ENCODE assay signal across 8 cellular contexts in genomic region chr21:39022901-39023693, GRCh38.
DNase-seq lines count a peak whose midpoint lies in the region; TF ChIP-seq lines count a peak whose summit lies in the region.

No MANE protein-coding gene starts in this region.

- no peak overlapping the region for H3K27ac Mint-ChIP-seq in CD4-positive, alpha-beta memory T cell

- DNase-seq in H7 (peak; percentile 84), SJCRH30 (peak; percentile 71 to 77), cardiac muscle cell (ENCODE audit: low read depth in 1 of 2, low spot score in 1 of 2) (peak; percentile 70 to 95), posterior vena cava (ENCODE audit: low spot score) (peak; percentile 89), C1 segment of cervical spinal cord (lab: John Stamatoyannopoulos, UW) (no peak), HUDEP-2 (lab: John Stamatoyannopoulos, UW; ENCODE audit: unreplicated experiment in 76 of 76) (no peak)
- DNase-seq in activated CD4-positive, alpha-beta T cell treated with anti-CD3 and anti-CD28 coated beads, Interleukin-2, amount 50 U/mL, for 48 hours = no peak
- no peak for DNase-seq in CD4-positive, alpha-beta memory T cell

- H3K36me3 ChIP-seq in H7 (replicated peaks; ENCODE audit: control insufficient read depth, insufficient read depth, low read length) = no peaks in the 10 kb centered on the region
- no peaks in the 10 kb centered on the region for H3K36me3 ChIP-seq in SJCRH30
- H3K36me3 ChIP-seq in cardiac muscle cell = no peaks in the 10 kb centered on the region
- no peaks in the 10 kb centered on the region for H3K36me3 ChIP-seq in CD4-positive, alpha-beta memory T cell (ENCODE audit: insufficient read depth, low read length)

- H3K9me3 Mint-ChIP-seq in CD4-positive, alpha-beta memory T cell = peaks cover 0 to 22% (median 10%) of the 10 kb centered on the region in 8 donors

- H3K4me3 Mint-ChIP-seq in CD4-positive, alpha-beta memory T cell = no peak overlapping the region

- H3K9me3 ChIP-seq in SJCRH30 (replicated peaks) (no peaks in the 10 kb centered on the region), cardiac muscle cell (ENCODE audit: low read depth) (no peaks in the 10 kb centered on the region)
- H3K9me3 ChIP-seq in CD4-positive, alpha-beta memory T cell (ENCODE audit: control insufficient read depth in 1 of 2, low read length in 2 of 2) = no peaks in the 10 kb centered on the region

- H3K36me3 Mint-ChIP-seq in CD4-positive, alpha-beta memory T cell = peaks cover 0 to 4% of the 10 kb centered on the region in 2 donors

- intact Hi-C loops in posterior vena cava (cut with DNase I) = no loop called here
- intact Hi-C loops in CD4-positive, alpha-beta memory T cell (cut with micrococcal nuclease) = no loop called here

- POLR2A ChIA-PET in CD4-positive, alpha-beta memory T cell (lab: Charles Lee; ENCODE audit: partially characterized antibody) = no interaction called here

- CTCF ChIA-PET in CD4-positive, alpha-beta memory T cell (lab: Charles Lee; ENCODE audit: partially characterized antibody) = interaction anchor here (1.7 kb wide), 1 partner anchor 11 kb away, joined by 3 read pairs; no protein-coding TSS in a partner anchor

- peak; percentile 41 for TF ChIP-seq CTCF in cardiac muscle cell (IDR thresholded peaks at IDR 0.05; ENCODE audit: low read depth, low read length)

- H3K27me3 Mint-ChIP-seq in CD4-positive, alpha-beta memory T cell = peaks cover 6 to 7% of the 10 kb centered on the region in 2 donors

- H3K4me1 ChIP-seq in SJCRH30 (peaks cover 15% of the 10 kb centered on the region), cardiac muscle cell (ENCODE audit: low read depth) (peaks cover 12% of the 10 kb centered on the region)
- H3K4me1 ChIP-seq in CD4-positive, alpha-beta memory T cell (ENCODE audit: insufficient read depth, low read length) = no peaks in the 10 kb centered on the region

- H3K4me3 ChIP-seq in H7 (ENCODE audit: insufficient read depth, low read depth, low read length) (no peak overlapping the region), SJCRH30 (peak overlapping the region; percentile 16; the same call in 1 of the 2 replicates), cardiac muscle cell (no peak overlapping the region)
- H3K4me3 ChIP-seq in CD4-positive, alpha-beta memory T cell (ENCODE audit: low read length in 2 of 2) = no peak overlapping the region

- H3K27ac ChIP-seq in SJCRH30 (peak overlapping the region; percentile 16; the same call in 1 of the 2 replicates), cardiac muscle cell (peak overlapping the region; percentile 18)
- no peak overlapping the region for H3K27ac ChIP-seq in CD4-positive, alpha-beta memory T cell (ENCODE audit: low read depth, low read length)

- no peaks in the 10 kb centered on the region; the same call in 1 of the 2 replicates for H3K27me3 ChIP-seq in H7 (ENCODE audit: control insufficient read depth, insufficient read depth, low read length)
- H3K27me3 ChIP-seq in SJCRH30 = no peaks in the 10 kb centered on the region
- H3K27me3 ChIP-seq in cardiac muscle cell = no peaks in the 10 kb centered on the region
- no peaks in the 10 kb centered on the region for H3K27me3 ChIP-seq in CD4-positive, alpha-beta memory T cell (ENCODE audit: insufficient read depth, low read length)

- H3K4me1 Mint-ChIP-seq in CD4-positive, alpha-beta memory T cell = peaks cover 0 to 4% (median 0%) of the 10 kb centered on the region in 4 donors

Comparison
In these comparisons a context has a peak if more than half of its experiments do, and no peak if none do; other contexts are left out.
1. DNase-seq: peak in H7 (single experiment), SJCRH30 (2 of 2), cardiac muscle cell (2 of 2) and posterior vena cava (single experiment); none in C1 segment of cervical spinal cord (0 of 14), HUDEP-2 (0 of 76), activated CD4-positive, alpha-beta T cell treated with anti-CD3 and anti-CD28 coated beads, Interleukin-2, amount 50 U/mL, for 48 hours (0 of 2) and CD4-positive, alpha-beta memory T cell (0 of 5).